Comparison of ENCODE assay signal across 23 cellular contexts in the genomic region with DNA sequence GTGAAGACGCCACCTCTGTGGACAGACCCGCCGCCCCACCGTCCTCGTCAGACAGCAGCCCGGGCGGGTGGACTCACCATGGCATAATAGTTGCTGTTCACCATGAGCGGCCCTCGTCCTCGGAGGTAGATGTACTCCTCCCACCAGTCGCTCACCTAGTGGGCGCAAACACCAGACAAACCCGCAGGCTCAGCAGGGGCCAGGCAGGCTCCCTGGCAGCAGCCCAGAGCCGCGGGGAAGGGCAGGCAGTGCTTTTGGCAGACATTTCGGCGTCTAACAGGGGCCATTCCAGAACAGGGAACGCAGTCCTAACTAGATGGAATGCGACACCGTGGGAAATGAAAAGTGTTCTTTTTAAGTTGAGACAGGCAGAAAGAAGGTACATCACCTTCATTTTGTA. TPM values are rescaled to one million over a fixed set of nuclear protein-coding genes. Genes with fewer than 3 reads are reported as not detected.
DNase-seq lines count a peak whose midpoint lies in the region; ATAC-seq and TF ChIP-seq lines count a peak whose summit lies in the region.
"Had no signal": no experiment of that assay in that cellular context is flagged by ENCODE, and none has a peak within 500 bp of the region (broad histone marks: within the 10 kb centered on the region; RNA-seq: fewer than 3 reads in every experiment).

No MANE protein-coding gene starts in this region.

- no peak for TF ChIP-seq POLR2A in tibial nerve (IDR thresholded peaks at IDR 0.05)

- no peak for TF ChIP-seq EP300 in tibial nerve (IDR thresholded peaks at IDR 0.05)

- intact Hi-C loops in Right ventricle myocardium superior (cut with DNase I) (no loop called here), cardiac septum (cut with DNase I) (no loop called here), right cardiac atrium (cut with DNase I) (no loop called here)

- no peaks in the 10 kb centered on the region for H3K4me1 ChIP-seq in right cardiac atrium (ENCODE audit: control insufficient read depth, insufficient read depth, low read length)
- no peaks in the 10 kb centered on the region for H3K4me1 ChIP-seq in tibial nerve
- H3K4me1 ChIP-seq: Caco-2, SJCRH30 had no signal

- no peaks in the 10 kb centered on the region for H3K27me3 ChIP-seq in right cardiac atrium (ENCODE audit: control insufficient read depth, insufficient read depth)
- no peaks in the 10 kb centered on the region for H3K27me3 ChIP-seq in WERI-Rb-1 (ENCODE audit: insufficient read depth, low read depth, severe bottlenecking)
- no peaks in the 10 kb centered on the region for H3K27me3 ChIP-seq in tibial nerve
- H3K27me3 ChIP-seq: SJCRH30 had no signal

- no peaks in the 10 kb centered on the region for H3K9me3 ChIP-seq in right cardiac atrium (ENCODE audit: control insufficient read depth, low read length)
- H3K9me3 ChIP-seq in WERI-Rb-1 (ENCODE audit: severe bottlenecking) = no peaks in the 10 kb centered on the region
- H3K9me3 ChIP-seq in tibial nerve = no peaks in the 10 kb centered on the region
- H3K9me3 ChIP-seq: Caco-2, SJCRH30 had no signal

- 68% methylated on average over 20 of the region's 20 CpGs for WGBS in right cardiac atrium
- 86 to 90% methylated on average over 19 to 20 of the region's 20 CpGs for WGBS in tibial nerve, 2 donors

- ATAC-seq in Right ventricle myocardium superior (ENCODE audit: poor library complexity) (peak; percentile 91), right cardiac atrium (peak; percentile 54 to 64), HG03342 (IDR thresholded peaks at IDR 0.05; ENCODE audit: unreplicated experiment) (no peak), GM21825 (IDR thresholded peaks at IDR 0.05; ENCODE audit: unreplicated experiment) (no peak)
- ATAC-seq: GM12878, HepG2, PC-3 had no signal

- no peak for TF ChIP-seq CTCF in WERI-Rb-1 (IDR thresholded peaks at IDR 0.05; ENCODE audit: low read depth, low read length)
- no peak for TF ChIP-seq CTCF in tibial nerve (IDR thresholded peaks at IDR 0.05)

- H3K27ac ChIP-seq in right cardiac atrium (ENCODE audit: low read length) (no peak overlapping the region), WERI-Rb-1 (no peak overlapping the region), tibial nerve (no peak overlapping the region)
- H3K27ac ChIP-seq: KMS-11, SJCRH30 had no signal

- H3K36me3 ChIP-seq in WERI-Rb-1 = no peaks in the 10 kb centered on the region
- H3K36me3 ChIP-seq in tibial nerve = peaks cover 5 to 100% (median 8%) of the 10 kb centered on the region in 3 donors
- H3K36me3 ChIP-seq: SJCRH30 had no signal

- H3K4me3 ChIP-seq in right cardiac atrium (ENCODE audit: low read length) (no peak overlapping the region), WERI-Rb-1 (ENCODE audit: low read depth, low read length) (no peak overlapping the region), tibial nerve (no peak overlapping the region)
- H3K4me3 ChIP-seq: GM12878, SJCRH30 had no signal

- DNase-seq in Right ventricle myocardium superior (peak; percentile 73), cardiac septum (ENCODE audit: low spot score) (no peak), cerebellum (ENCODE audit: low spot score) (peak; percentile 24), right cardiac atrium (peak in 2 of 3 donors; percentile 78 to 81), WERI-Rb-1 (no peak), tibial nerve (ENCODE audit: low spot score in 2 of 2) (no peak)
- DNase-seq: 8988T; Caco-2; CD4-positive, CD25-positive, alpha-beta regulatory T cell; DMS153; MV-4-11; NCI-H1436; NCI-H1930; NCI-H226; NCI-H524; PC-3; RPMI8226; SJCRH30 had no signal

RNA-seq across cellular contexts. Expression of gene CPT1A, which starts 44.9 kb away (rescaled TPM):
- total RNA-seq in Right ventricle myocardium superior (77.1 TPM), cardiac septum (37.6 TPM), cerebellum (10.2 TPM), right cardiac atrium (10 to 100 TPM; 33.2 to 63.5 (median 47.3) TPM), tibial nerve (10 to 100 TPM; 32.9 to 84.9 (median 49.2) TPM)
- polyA plus RNA-seq in right cardiac atrium = 22.4 TPM

RNA-seq across cellular contexts. Expression of gene TESMIN, which starts 45.5 kb away (rescaled TPM):
- 0.46 TPM for total RNA-seq in Right ventricle myocardium superior
- total RNA-seq in cardiac septum = 0.46 TPM
- 3.4 TPM for total RNA-seq in cerebellum
- total RNA-seq in right cardiac atrium = 1 to 10 TPM in 1 of 4 donors, under 1 TPM in 3; 0.44 to 1.0 (median 0.90) TPM
- 0.38 TPM for polyA plus RNA-seq in right cardiac atrium
- total RNA-seq in tibial nerve = under 1 TPM in 1 of 4 donors, not detected in 3; 0.42 TPM
- total RNA-seq: SJCRH30 had no signal

Comparison
In these comparisons a context has a peak if more than half of its experiments do, and no peak if none do; other contexts are left out.
1. DNase-seq: peak in Right ventricle myocardium superior (single experiment), cerebellum (single experiment) and right cardiac atrium (2 of 3); none in cardiac septum (single experiment), WERI-Rb-1 (single experiment) and tibial nerve (0 of 2).
2. ATAC-seq: peak in Right ventricle myocardium superior (single experiment) and right cardiac atrium (2 of 2); none in HG03342 (single experiment) and GM21825 (single experiment).